In genomic region chr5:55343107-55343506, GRCh38 we compare ENCODE assay signal across 23 cellular contexts.
"Had no signal": no experiment of that assay in that cellular context is flagged by ENCODE, and none has a peak within 500 bp of the region (broad histone marks: within the 10 kb centered on the region; RNA-seq: fewer than 3 reads in every experiment).

No MANE protein-coding gene starts in this region.

- H3K9me3 Mint-ChIP-seq: activated naive CD8-positive, alpha-beta T cell treated with anti-CD3 and anti-CD28 coated beads, Interleukin-2, amount 10 ng/mL, durations not matched to agents 7 days and 5 days; activated T-helper 1 cell treated with anti-CD3 and anti-CD28 coated beads, Interleukin-12 subunit alpha, Interleukin-12 subunit beta, Interleukin-2, Interleukin-4 antibody, amounts not matched to agents 30 ng/mL and 10 ng/mL and 1 ng/mL, durations not matched to agents 14 hours and 24 hours and 36 hours; dendritic cell treated with granulocyte-macrophage colony-stimulating factor and Interleukin-4, amounts not matched to agents 40 ng/mL and 50 ng/mL, for 4 days; naive thymus-derived CD4-positive, alpha-beta T cell had no signal

- H3K27ac Mint-ChIP-seq: activated naive CD8-positive, alpha-beta T cell treated with anti-CD3 and anti-CD28 coated beads, Interleukin-2, amount 10 ng/mL, durations not matched to agents 7 days and 5 days; activated T-helper 1 cell treated with anti-CD3 and anti-CD28 coated beads, Interleukin-12 subunit alpha, Interleukin-12 subunit beta, Interleukin-2, Interleukin-4 antibody, amounts not matched to agents 30 ng/mL and 10 ng/mL and 1 ng/mL, durations not matched to agents 14 hours and 24 hours and 36 hours; dendritic cell treated with granulocyte-macrophage colony-stimulating factor and Interleukin-4, amounts not matched to agents 40 ng/mL and 50 ng/mL, for 4 days had no signal

- H3K4me3 Mint-ChIP-seq: activated naive CD8-positive, alpha-beta T cell treated with anti-CD3 and anti-CD28 coated beads, Interleukin-2, amount 10 ng/mL, durations not matched to agents 7 days and 5 days; activated T-helper 1 cell treated with anti-CD3 and anti-CD28 coated beads, Interleukin-12 subunit alpha, Interleukin-12 subunit beta, Interleukin-2, Interleukin-4 antibody, amounts not matched to agents 30 ng/mL and 10 ng/mL and 1 ng/mL, durations not matched to agents 14 hours and 24 hours and 36 hours; dendritic cell treated with granulocyte-macrophage colony-stimulating factor and Interleukin-4, amounts not matched to agents 40 ng/mL and 50 ng/mL, for 4 days; naive thymus-derived CD4-positive, alpha-beta T cell had no signal

- ATAC-seq: heart right ventricle; left cardiac atrium; lower lobe of right lung; naive thymus-derived CD4-positive, alpha-beta T cell; psoas muscle; stimulated activated naive CD8-positive, alpha-beta T cell treated with anti-CD3 and anti-CD28 coated beads, Interleukin-15, Interleukin-2, amounts not matched to agents 100 U/mL and 50 U/mL, for 24 hours had no signal

- DNase-seq: activated CD4-positive, alpha-beta T cell treated with anti-CD3 and anti-CD28 coated beads for 4 hours; activated CD4-positive, alpha-beta T cell treated with anti-CD3 and anti-CD28 coated beads, Interleukin-2, amount 50 U/mL, for 48 hours; activated CD4-positive, CD25-positive, alpha-beta regulatory T cell; activated CD8-positive, alpha-beta memory T cell treated with anti-CD3 and anti-CD28 coated beads, Interleukin-2, amount 50 U/mL, for 48 hours; activated gamma-delta T cell treated with Interleukin-2 at 50 U/mL for 16 hours; activated naive CD8-positive, alpha-beta T cell treated with anti-CD3 and anti-CD28 coated beads, Interleukin-2, amount 10 ng/mL, durations not matched to agents 7 days and 5 days; amygdala; effector CD4-positive, alpha-beta T cell; foreskin fibroblast; heart right ventricle; islet precursor cell; left cardiac atrium; lower lobe of right lung; naive thymus-derived CD4-positive, alpha-beta T cell; ovary; psoas muscle; stimulated activated CD4-positive, alpha-beta T cell treated with anti-CD3 and anti-CD28 coated beads, Interleukin-4, amount 100 ng/mL, for 24 hours; stimulated activated naive CD8-positive, alpha-beta T cell treated with anti-CD3 and anti-CD28 coated beads, Interleukin-15, Interleukin-2, amounts not matched to agents 100 U/mL and 50 U/mL, for 24 hours; T-helper 1 cell; T-helper 9 cell; transverse colon had no signal

- H3K27me3 Mint-ChIP-seq: activated naive CD8-positive, alpha-beta T cell treated with anti-CD3 and anti-CD28 coated beads, Interleukin-2, amount 10 ng/mL, durations not matched to agents 7 days and 5 days; dendritic cell treated with granulocyte-macrophage colony-stimulating factor and Interleukin-4, amounts not matched to agents 40 ng/mL and 50 ng/mL, for 4 days; naive thymus-derived CD4-positive, alpha-beta T cell had no signal
